8 cellular contexts compared by ENCODE assay signal in genomic region chr13:67238277-67238859, GRCh38. TPM values are rescaled to one million over a fixed set of nuclear protein-coding genes. Genes with fewer than 3 reads are reported as not detected.
DNase-seq lines count a peak whose midpoint lies in the region; ATAC-seq, FAIRE-seq and TF ChIP-seq lines count a peak whose summit lies in the region.

No MANE protein-coding gene starts in this region.

- TF ChIP-seq POLR2A in Peyer's patch (IDR thresholded peaks at IDR 0.05) (no peak), H54 (IDR thresholded peaks at IDR 0.05; ENCODE audit: low read depth, low read length) (no peak)

- peak; percentile 89 for FAIRE-seq in small intestine (lab: Jason Lieb, UNC)
- no peak for FAIRE-seq in H54 (lab: Jason Lieb, UNC)

- no peaks in the 10 kb centered on the region for H3K79me2 ChIP-seq in fibroblast of lung (ENCODE audit: control insufficient read depth, insufficient read depth, low read length)

- no peak overlapping the region for H2AFZ ChIP-seq in fibroblast of lung (ENCODE audit: low read length)

- no peak overlapping the region for H3K9ac ChIP-seq in fibroblast of lung (ENCODE audit: insufficient read depth, low read length)

- H3K4me2 ChIP-seq in fibroblast of lung (ENCODE audit: extremely low read depth, insufficient read depth, low read length): no peak overlapping the region

- H3K4me3 ChIP-seq in Peyer's patch: no peak overlapping the region
- no peak overlapping the region for H3K4me3 ChIP-seq in fibroblast of lung (replicated peaks in 1 of 4; ENCODE audit: control extremely low read depth in 1 of 4, insufficient read depth in 1 of 4, low read depth in 3 of 4, low read length in 4 of 4)
- no peak overlapping the region for H3K4me3 ChIP-seq in small intestine (ENCODE audit: low read depth in 1 of 2, low read length in 2 of 2)

- H3K27me3 ChIP-seq in Peyer's patch (no peaks in the 10 kb centered on the region), fibroblast of lung (ENCODE audit: control insufficient read depth, insufficient read depth, low read length) (no peaks in the 10 kb centered on the region), small intestine (ENCODE audit: control insufficient read depth in 2 of 2, insufficient read depth in 2 of 2, low read length in 2 of 2) (no peaks in the 10 kb centered on the region)

- TF ChIP-seq CTCF in Peyer's patch (IDR thresholded peaks at IDR 0.05) (peak; percentile 50 to 78 (median 62)), fibroblast of lung (conservative IDR thresholded peaks at IDR 0.05 in 1 of 2, IDR thresholded peaks at IDR 0.05 in 1 of 2; ENCODE audit: low read depth in 1 of 2, low read length in 2 of 2) (peak in 1 of 2 donors; percentile 50)

- no peaks in the 10 kb centered on the region for H3K9me3 ChIP-seq in Peyer's patch
- H3K9me3 ChIP-seq in fibroblast of lung (ENCODE audit: control insufficient read depth, insufficient read depth, low read depth, low read length): no peaks in the 10 kb centered on the region
- H3K9me3 ChIP-seq in small intestine (ENCODE audit: control insufficient read depth, low read depth): no peaks in the 10 kb centered on the region

- ATAC-seq in GM18519 (IDR thresholded peaks at IDR 0.05; ENCODE audit: low FRiP score, unreplicated experiment) (peak; percentile 93), HG03342 (IDR thresholded peaks at IDR 0.05; ENCODE audit: unreplicated experiment) (peak; percentile 78)

- H3K36me3 ChIP-seq in Peyer's patch: no peaks in the 10 kb centered on the region
- no peaks in the 10 kb centered on the region for H3K36me3 ChIP-seq in fibroblast of lung (ENCODE audit: control insufficient read depth, insufficient read depth, low read length)
- no peaks in the 10 kb centered on the region for H3K36me3 ChIP-seq in small intestine (ENCODE audit: control insufficient read depth in 2 of 2, insufficient read depth in 2 of 2, low read length in 2 of 2)

- H3K27ac ChIP-seq in Peyer's patch: no peak overlapping the region
- no peak overlapping the region for H3K27ac ChIP-seq in fibroblast of lung (ENCODE audit: insufficient read depth, low read length)
- no peak overlapping the region for H3K27ac ChIP-seq in small intestine (ENCODE audit: low read depth in 1 of 2, low read length in 1 of 2)

- DNase-seq in AG08395 (ENCODE audit: low spot score) (peak; percentile 27), Peyer's patch (no peak), fibroblast of lung (ENCODE audit: low read depth in 2 of 2) (peak; percentile 16 to 58), small intestine (peak; percentile 19), hepatic stellate cell (ENCODE audit: low spot score) (no peak), H54 (ENCODE audit: insufficient read length, low spot score) (no peak)

- H3K4me1 ChIP-seq in Peyer's patch (no peaks in the 10 kb centered on the region), fibroblast of lung (ENCODE audit: control insufficient read depth, extremely low read depth, insufficient read depth, low read length) (no peaks in the 10 kb centered on the region), small intestine (ENCODE audit: control insufficient read depth in 2 of 2, insufficient read depth in 1 of 2, low read depth in 1 of 2, low read length in 1 of 2) (no peaks in the 10 kb centered on the region)

- no peaks in the 10 kb centered on the region for H4K20me1 ChIP-seq in fibroblast of lung (ENCODE audit: control insufficient read depth, extremely low read depth, insufficient read depth, low read length)

RNA-seq across cellular contexts. Expression of gene PCDH9, which starts 8.2 kb away (rescaled TPM):
- total RNA-seq in Peyer's patch (1 to 10 TPM in 2 of 4 donors, under 1 TPM in 2; 0.57 to 1.7 (median 0.97) TPM), fibroblast of lung (0.26 and 0.50 TPM in 2 replicates)
- polyA plus RNA-seq in fibroblast of lung (0.67 and 2.0 TPM in 2 replicates), small intestine (under 1 TPM in 2 of 3 donors, not detected in 1; 0.27 to 0.72 TPM)
- polyA plus RNA-seq in fibroblast of lung (2012): 0.34 and 0.81 TPM in 2 replicates
- 0.20 and 1.6 TPM in 2 replicates for polyA minus RNA-seq in fibroblast of lung (ENCODE audit: low replicate concordance)

Comparison
In these comparisons a context has a peak if more than half of its experiments do, and no peak if none do; other contexts are left out.
1. DNase-seq: peak in AG08395 (single experiment), fibroblast of lung (2 of 2) and small intestine (single experiment); none in Peyer's patch (0 of 3), hepatic stellate cell (single experiment) and H54 (single experiment).